In the genomic region with DNA sequence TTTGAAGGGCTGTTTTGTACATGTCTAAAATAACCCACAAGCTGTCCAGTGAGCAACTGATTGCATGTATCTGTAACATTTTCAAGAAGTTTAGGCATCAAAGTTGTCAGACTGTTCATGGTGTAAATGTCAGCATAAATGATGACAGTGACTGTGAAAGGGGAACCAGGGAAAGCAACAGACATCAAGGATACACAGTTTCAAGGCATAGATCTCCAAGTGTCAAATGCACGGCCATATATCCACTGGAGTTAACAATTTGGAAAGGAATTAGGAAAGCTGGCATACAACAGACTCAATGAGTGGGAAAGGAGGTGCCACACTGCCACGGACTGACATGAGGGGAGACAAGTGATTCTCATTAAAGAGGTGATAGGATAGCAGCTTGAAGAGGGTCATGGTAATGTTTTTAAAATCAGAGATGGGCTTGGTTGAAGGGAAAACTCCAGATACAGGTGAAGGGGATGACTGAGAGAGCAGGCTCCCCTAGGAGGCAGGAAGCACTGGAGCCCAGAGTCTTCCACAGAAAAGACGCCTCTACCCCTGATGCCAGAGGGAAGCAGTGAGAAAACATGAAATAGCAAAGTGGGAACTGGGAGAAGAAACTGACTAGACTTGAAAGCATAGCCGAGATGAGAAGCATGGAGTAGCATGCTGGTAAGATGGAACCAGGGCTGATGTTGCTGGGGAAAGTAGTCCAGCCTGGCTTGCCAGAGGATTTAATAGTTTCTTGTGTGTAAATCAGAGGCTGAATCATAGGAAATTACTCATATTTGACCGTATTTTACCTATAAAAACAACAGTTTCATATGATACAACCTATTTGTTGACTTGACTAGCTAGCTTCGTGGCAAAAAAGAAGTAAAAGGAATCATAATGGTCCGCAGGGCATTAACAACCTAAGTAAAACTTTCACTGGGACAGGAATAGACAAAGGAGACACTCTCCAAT, we compare ENCODE assay signal across 1 cellular context.
TF ChIP-seq lines count a peak whose summit lies in the region.

No MANE protein-coding gene starts in this region.

TF ChIP-seq in endothelial cell of umbilical vein, 7 proteins besides CTCF, POLR2A, EP300 and RAD21:
- TF ChIP-seq FOS (IDR thresholded peaks at IDR 0.05; ENCODE audit: borderline replicate concordance, insufficient read depth, low read length) (peak; percentile 82), POLR2AphosphoS5 (IDR thresholded peaks at IDR 0.05; ENCODE audit: insufficient read depth, low read depth, low read length) (peak; percentile 54), JUN (IDR thresholded peaks at IDR 0.05; ENCODE audit: borderline replicate concordance, insufficient read depth, insufficient read length, low read depth) (peak; percentile 80), MYC (IDR thresholded peaks at IDR 0.05; ENCODE audit: low read depth, low read length) (no peak)
TF ChIP-seq in endothelial cell of umbilical vein: peak in this region for 3.
